ENCODE assay signal across 31 cellular contexts in genomic region chr5:29185558-29185957, GRCh38.
"Had no signal": no experiment of that assay in that cellular context is flagged by ENCODE, and none has a peak within 500 bp of the region (broad histone marks: within the 10 kb centered on the region; RNA-seq: fewer than 3 reads in every experiment).

No MANE protein-coding gene starts in this region.

- H3K4me1 ChIP-seq: ascending aorta had no signal

- ATAC-seq: activated CD4-positive, alpha-beta T cell treated with anti-CD3 and anti-CD28 coated beads for 36 hours; activated CD4-positive, CD25-positive, alpha-beta regulatory T cell treated with anti-CD3 and anti-CD28 coated beads, Interleukin-2, amount 50 U/mL, for 24 hours; activated CD8-positive, alpha-beta memory T cell treated with anti-CD3 and anti-CD28 coated beads, Interleukin-2, amount 10 ng/mL, durations not matched to agents 7 days and 5 days; activated CD8-positive, alpha-beta T cell treated with anti-CD3 and anti-CD28 coated beads, Interleukin-2, amount 10 ng/mL, durations not matched to agents 7 days and 5 days; activated naive CD8-positive, alpha-beta T cell treated with anti-CD3 and anti-CD28 coated beads, Interleukin-2, amount 50 U/mL, for 24 hours; WTC11 had no signal

- H3K27me3 ChIP-seq: ascending aorta, cardiac muscle cell had no signal

- DNase-seq: activated CD4-positive, alpha-beta memory T cell treated with anti-CD3 and anti-CD28 coated beads, Interleukin-2, amount 10 ng/mL, durations not matched to agents 7 days and 5 days; activated CD4-positive, alpha-beta T cell treated with anti-CD3 and anti-CD28 coated beads for 1 hour; activated CD4-positive, alpha-beta T cell treated with anti-CD3 and anti-CD28 coated beads for 36 hours; activated CD4-positive, alpha-beta T cell treated with anti-CD3 and anti-CD28 coated beads for 48 hours; activated CD4-positive, alpha-beta T cell treated with anti-CD3 and anti-CD28 coated beads, Interleukin-2, amount 10 ng/mL, durations not matched to agents 7 days and 5 days; activated CD4-positive, alpha-beta T cell treated with anti-CD3 and anti-CD28 coated beads, Interleukin-2, amount 50 U/mL, for 48 hours; activated CD4-positive, CD25-positive, alpha-beta regulatory T cell; activated CD8-positive, alpha-beta memory T cell treated with anti-CD3 and anti-CD28 coated beads for 24 hours; activated CD8-positive, alpha-beta memory T cell treated with anti-CD3 and anti-CD28 coated beads, Interleukin-2, amount 10 ng/mL, durations not matched to agents 7 days and 5 days; activated CD8-positive, alpha-beta memory T cell treated with anti-CD3 and anti-CD28 coated beads, Interleukin-2, amount 50 U/mL, for 48 hours; activated CD8-positive, alpha-beta T cell treated with anti-CD3 and anti-CD28 coated beads, Interleukin-2, amount 10 ng/mL, durations not matched to agents 7 days and 5 days; activated effector memory CD4-positive, alpha-beta T cell treated with Interleukin-2 at 50 U/mL for 16 hours; activated gamma-delta T cell; activated naive CD4-positive, alpha-beta T cell treated with anti-CD3 and anti-CD28 coated beads, Interleukin-2, amount 10 ng/mL, durations not matched to agents 7 days and 5 days; activated naive CD4-positive, alpha-beta T cell treated with Interleukin-2 at 50 U/mL for 16 hours; activated naive CD8-positive, alpha-beta T cell treated with anti-CD3 and anti-CD28 coated beads, Interleukin-2, amount 10 ng/mL, durations not matched to agents 7 days and 5 days; activated naive CD8-positive, alpha-beta T cell treated with anti-CD3 and anti-CD28 coated beads, Interleukin-2, amount 50 U/mL, for 24 hours; activated T-cell treated with anti-CD3 and anti-CD28 coated beads, Interleukin-2, amount 50 U/mL, for 24 hours; activated T-cell treated with anti-CD3 and anti-CD28 coated beads, Interleukin-2, amount 50 U/mL, for 48 hours; amygdala; anterior cingulate cortex; caudate nucleus; cerebellar nuclear complex; T-helper 2 cell; T-helper 9 cell; WERI-Rb-1 had no signal

- H3K4me3 ChIP-seq: ascending aorta, cardiac muscle cell had no signal

- H3K36me3 ChIP-seq: ascending aorta, cardiac muscle cell, WERI-Rb-1 had no signal

- H3K9me3 ChIP-seq: ascending aorta had no signal

- H3K27ac ChIP-seq: ascending aorta, cardiac muscle cell, WERI-Rb-1 had no signal

- FAIRE-seq: bronchial epithelial cell had no signal
